In genomic region chr4:113952452-113953029, GRCh38 we compare ENCODE assay signal across 7 cellular contexts. TPM values are rescaled to one million over a fixed set of nuclear protein-coding genes. Genes with fewer than 3 reads are reported as not detected.
A peak's percentile ranks its signal among the peaks of the same experiment; 100 is the strongest.
DNase-seq lines count a peak whose midpoint lies in the region; ATAC-seq and TF ChIP-seq lines count a peak whose summit lies in the region.

No MANE protein-coding gene starts in this region.

- TF ChIP-seq CTCF in MCF 10A (IDR thresholded peaks at IDR 0.05; ENCODE audit: unreplicated experiment): peak; percentile 73
- TF ChIP-seq CTCF in uterus (IDR thresholded peaks at IDR 0.05): peak; percentile 57 to 66 (median 64)

- ATAC-seq in GM19372 (IDR thresholded peaks at IDR 0.05; ENCODE audit: low read depth, unreplicated experiment) (peak; percentile 93), HG03196 (IDR thresholded peaks at IDR 0.05; ENCODE audit: unreplicated experiment) (peak; percentile 78)

- no peak overlapping the region for H3K27ac ChIP-seq in uterus

- no peaks in the 10 kb centered on the region for H3K36me3 ChIP-seq in uterus

- TF ChIP-seq POLR2A in uterus (IDR thresholded peaks at IDR 0.05): no peak

- no peaks in the 10 kb centered on the region for H3K9me3 ChIP-seq in uterus

- POLR2A ChIA-PET in MCF 10A (lab: Yijun Ruan, JAX): interaction anchor here (0.7 to 2.8 kb wide), 2 partner anchors 7 to 18 kb away, joined by 3 to 9 read pairs; no protein-coding TSS in a partner anchor

- no TSS peak for BruUV-seq in MCF 10A (replicated peaks; lab: Mats Ljungman, UMichigan)

- no peaks in the 10 kb centered on the region for H3K4me1 ChIP-seq in uterus

- no peaks in the 10 kb centered on the region for H3K9me3 Mint-ChIP-seq in MCF 10A (ENCODE audit: unreplicated experiment)

- CTCF ChIA-PET in MCF 10A (lab: Yijun Ruan, JAX): interaction anchor here (0.6 to 1.8 kb wide), 13 partner anchors 9 to 1165 kb away, joined by 3 to 8 read pairs (median 3); no protein-coding TSS in a partner anchor

- H3K4me1 Mint-ChIP-seq in MCF 10A (ENCODE audit: insufficient read depth, unreplicated experiment): peaks cover 37% of the 10 kb centered on the region

- intact Hi-C loops in MCF 10A (cut with micrococcal nuclease) (loop anchor here (1.0 to 10.0 kb wide), 4 partner anchors 119 to 658 kb away; no protein-coding TSS in a partner anchor), uterus (cut with DNase I; ENCODE audit: low total_unique reads) (no loop called here)

- no peaks in the 10 kb centered on the region for H3K36me3 Mint-ChIP-seq in MCF 10A (ENCODE audit: insufficient read depth, unreplicated experiment)

- no peak overlapping the region for H3K4me3 ChIP-seq in uterus

- no peak overlapping the region for H3K27ac Mint-ChIP-seq in MCF 10A (ENCODE audit: low read depth, unreplicated experiment)

- no peak overlapping the region for H3K4me3 Mint-ChIP-seq in MCF 10A (ENCODE audit: unreplicated experiment)

- H3K27me3 ChIP-seq in uterus: no peaks in the 10 kb centered on the region

- H3K27me3 Mint-ChIP-seq in MCF 10A (ENCODE audit: insufficient read depth, unreplicated experiment): no peaks in the 10 kb centered on the region

- DNase-seq in GM03348 (ENCODE audit: low spot score) (peak; percentile 16), NCI-H82 treated with DMSO at 0.1 percent for 48 hours (lab: John Stamatoyannopoulos, UW; ENCODE audit: unreplicated experiment) (peak; percentile 31), MCF 10A (ENCODE audit: unreplicated experiment) (peak; percentile 64), left kidney (ENCODE audit: low read depth, low spot score) (peak; percentile 82), uterus (no peak)

RNA-seq across cellular contexts. Expression of gene ARSJ, which starts 26.9 kb away (rescaled TPM):
- 36.2 and 50.7 TPM in 2 replicates for total RNA-seq in MCF 10A (2022)
- total RNA-seq in uterus: 10 to 100 TPM in 2 of 4 donors, 1 to 10 TPM in 2; 7.0 to 37.9 (median 9.8) TPM

Comparison
In these comparisons a context has a peak if more than half of its experiments do, and no peak if none do; other contexts are left out.
1. DNase-seq: peak in GM03348 (single experiment), NCI-H82 treated with DMSO at 0.1 percent for 48 hours (single experiment), MCF 10A (single experiment) and left kidney (single experiment); none in uterus (0 of 2).